Comparison of ENCODE assay signal across 8 cellular contexts in the genomic region with DNA sequence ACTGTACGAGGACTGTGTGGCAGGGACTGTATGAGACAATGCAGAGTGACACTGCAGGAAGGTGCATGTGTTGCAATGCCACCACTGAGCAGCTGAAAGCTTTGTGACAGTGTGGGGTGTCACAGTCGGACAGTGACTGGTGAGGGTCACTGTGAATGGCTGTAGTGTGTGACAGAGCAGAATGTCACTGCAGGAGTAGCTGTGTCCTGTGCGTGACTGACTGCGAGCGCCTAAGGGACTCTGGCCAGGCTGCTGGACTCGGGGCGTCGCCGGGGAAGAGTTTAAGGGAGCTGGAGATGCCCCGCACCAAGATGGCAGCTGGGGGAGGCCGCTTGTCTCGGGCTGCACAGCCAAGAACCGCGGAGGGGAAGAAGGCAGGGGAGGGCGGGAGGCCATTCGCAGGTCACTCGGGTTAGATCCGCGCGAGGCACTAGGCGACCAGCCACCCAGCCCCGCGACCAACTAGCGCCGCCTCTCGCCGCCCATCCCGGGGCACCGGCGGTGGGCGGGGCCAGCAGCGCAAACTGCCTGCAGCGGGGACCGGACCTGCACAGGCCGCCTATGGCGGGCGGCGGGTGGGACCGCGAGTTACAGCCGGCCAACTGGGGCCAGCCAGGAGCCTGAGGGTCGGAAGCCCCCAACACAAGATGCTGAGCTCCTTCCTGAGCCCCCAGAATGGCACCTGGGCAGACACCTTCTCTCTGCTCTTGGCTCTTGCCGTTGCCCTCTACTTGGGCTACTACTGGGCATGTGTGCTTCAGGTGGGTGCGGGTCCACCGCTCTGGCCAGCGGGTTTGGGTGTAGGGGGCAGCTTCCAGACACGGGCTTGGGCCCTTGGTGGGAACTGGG. TPM values are rescaled to one million over a fixed set of nuclear protein-coding genes. Genes with fewer than 3 reads are reported as not detected.
DNase-seq lines count a peak whose midpoint lies in the region; ATAC-seq, FAIRE-seq and TF ChIP-seq lines count a peak whose summit lies in the region.

Gene ABHD1, plus strand, starts transcription at position 514 of the 849 bp plus-strand sequence. Its CDS starts 134 bp downstream, at position 648.

- H2AK9ac ChIP-seq in IMR-90 (replicated peaks; ENCODE audit: low read depth, low read length, poor library complexity), result peak within 1 kb of the TSS; percentile 68

- H3K36me3 Mint-ChIP-seq in MCF 10A (ENCODE audit: insufficient read depth, unreplicated experiment), result peaks cover 6% of the 10 kb centered on the region

- H3K4me1 ChIP-seq in IMR-90 (ENCODE audit: control insufficient read depth, insufficient read depth, low read length), result peaks cover 4% of the 10 kb centered on the region

- no peak for FAIRE-seq in D721Med (lab: Jason Lieb, UNC)

- H3K56ac ChIP-seq in IMR-90 (ENCODE audit: extremely low read depth, insufficient read depth, low read length), result no peak within 1 kb of the TSS

- TF ChIP-seq POLR2A in IMR-90 (IDR thresholded peaks at IDR 0.05; ENCODE audit: low read depth, low read length), result no peak

- peak within 1 kb of the TSS; percentile 93 for H2AFZ ChIP-seq in IMR-90 (replicated peaks; ENCODE audit: low read length, poor library complexity)

- H3K27ac Mint-ChIP-seq in MCF 10A (ENCODE audit: low read depth, unreplicated experiment), result no peak within 1 kb of the TSS

- H3K27ac ChIP-seq in IMR-90 (ENCODE audit: insufficient read depth, low read length) (no peak within 1 kb of the TSS), VCaP (peak within 1 kb of the TSS; percentile 65), skin epidermis (peak within 1 kb of the TSS in 16 of 21 experiments; percentile 9 to 81 (median 47))

- DNase-seq in D721Med (ENCODE audit: insufficient read length, low spot score), result peak; percentile 44
- DNase-seq in IMR-90, result no peak
- DNase-seq in MCF 10A (ENCODE audit: unreplicated experiment), result no peak
- peak; percentile 84 for DNase-seq in iPS-NIHi11 (ENCODE audit: low spot score)

- H2BK5ac ChIP-seq in IMR-90 (ENCODE audit: low read depth, low read length, poor library complexity, severe bottlenecking), result no peak within 1 kb of the TSS

- H3K4me3 ChIP-seq in IMR-90 (ENCODE audit: insufficient read depth, low read depth, low read length), result peak within 1 kb of the TSS; percentile 57
- peak within 1 kb of the TSS; percentile 36 to 72 (median 50) for H3K4me3 ChIP-seq in skin epidermis

- no peak within 1 kb of the TSS; the same call in 2 of the 3 replicates for H2BK15ac ChIP-seq in IMR-90 (ENCODE audit: low read depth, low read length)

- no peak within 1 kb of the TSS; the same call in 1 of the 2 replicates for H2AK5ac ChIP-seq in IMR-90 (ENCODE audit: low read depth, low read length)

- no peak within 1 kb of the TSS; the same call in 1 of the 2 replicates for H3K14ac ChIP-seq in IMR-90 (replicated peaks; ENCODE audit: low read depth, low read length)

- no peak for TF ChIP-seq RAD21 in IMR-90 (IDR thresholded peaks at IDR 0.05; ENCODE audit: low read length)

- 10% methylated on average over 13 of the region's 47 CpGs; no CpG with 5 or more reads in 1 of the 2 experiments for WGBS in IMR-90 (ENCODE audit: extremely low coverage in 2 of 2, insufficient read length in 1 of 2), 2 experiments

- H3K4ac ChIP-seq in IMR-90 (ENCODE audit: low read depth, low read length), result no peak within 1 kb of the TSS

- H3K36me3 ChIP-seq in IMR-90 (ENCODE audit: control insufficient read depth, insufficient read depth, low read length), result no peaks in the 10 kb centered on the region

- peaks cover 46% of the 10 kb centered on the region for H3K27me3 ChIP-seq in IMR-90 (ENCODE audit: control insufficient read depth, insufficient read depth, low read length)

- peak; percentile 8 for TF ChIP-seq CTCF in D721Med (IDR thresholded peaks at IDR 0.05; ENCODE audit: insufficient read depth, missing control alignments)
- no peak for TF ChIP-seq CTCF in IMR-90 (conservative IDR thresholded peaks at IDR 0.05; ENCODE audit: low read depth, low read length)
- no peak for TF ChIP-seq CTCF in VCaP (conservative IDR thresholded peaks at IDR 0.05)
- TF ChIP-seq CTCF in MCF 10A (IDR thresholded peaks at IDR 0.05; ENCODE audit: unreplicated experiment), result no peak

- peak within 1 kb of the TSS; percentile 37; the same call in 1 of the 2 replicates for H4K91ac ChIP-seq in IMR-90 (ENCODE audit: insufficient read depth, low read depth, low read length)

- H2BK20ac ChIP-seq in IMR-90 (ENCODE audit: low read depth, low read length), result no peak within 1 kb of the TSS

- POLR2A ChIA-PET in IMR-90 (lab: Charles Lee; ENCODE audit: unreplicated experiment), result interaction anchor here (0.5 kb wide), 1 partner anchor 42 kb away, joined by 7 read pairs; no protein-coding TSS in a partner anchor
- POLR2A ChIA-PET in MCF 10A (lab: Yijun Ruan, JAX), result interaction anchor here (0.6 to 2.0 kb wide), 3 partner anchors 10 to 21 kb away, joined by 3 to 9 read pairs (median 6); partner anchors contain the start of gene PREB

- no peak within 1 kb of the TSS for H3K18ac ChIP-seq in IMR-90 (ENCODE audit: low read depth, low read length)

- no peak within 1 kb of the TSS for H2BK120ac ChIP-seq in IMR-90 (ENCODE audit: low read depth, low read length)

- peaks cover 26% of the 10 kb centered on the region for H3K27me3 Mint-ChIP-seq in MCF 10A (ENCODE audit: insufficient read depth, unreplicated experiment)

- 0 out of 2 replicates have a peak within 1 kb of the TSS, but pooled peaks have one; percentile 18 for H3K9ac ChIP-seq in IMR-90 (ENCODE audit: low read depth, low read length)

- ATAC-seq in IMR-90 (ENCODE audit: low read depth) (peak; percentile 89), HG02870 (IDR thresholded peaks at IDR 0.05; ENCODE audit: unreplicated experiment) (no peak), HG03135 (IDR thresholded peaks at IDR 0.05; ENCODE audit: unreplicated experiment) (no peak)

- no peaks in the 10 kb centered on the region for H4K20me1 ChIP-seq in IMR-90 (ENCODE audit: insufficient read depth, low read length)

- H3K79me1 ChIP-seq in IMR-90 (ENCODE audit: low read depth in 1 of 2, low read length in 2 of 2), result no peaks in the 10 kb centered on the region

- H3K4me1 Mint-ChIP-seq in MCF 10A (ENCODE audit: insufficient read depth, unreplicated experiment), result no peaks in the 10 kb centered on the region

- dilution Hi-C loops in IMR-90 (cut with HindIII; ENCODE audit: low sequenced_read_pairs, unreplicated experiment), result no loop called here

- intact Hi-C loops in IMR-90 (cut with micrococcal nuclease), result no loop called here
- intact Hi-C loops in MCF 10A (cut with micrococcal nuclease), result no loop called here

- peaks cover 4% of the 10 kb centered on the region; the same call in 1 of the 2 replicates for H3K9me1 ChIP-seq in IMR-90 (ENCODE audit: insufficient read depth, low read length)

- H3K4me3 Mint-ChIP-seq in MCF 10A (ENCODE audit: unreplicated experiment), result peak within 1 kb of the TSS; percentile 63

- H3K9me3 ChIP-seq in IMR-90 (ENCODE audit: control insufficient read depth, insufficient read depth, low read length), result peaks cover 6% of the 10 kb centered on the region; the same call in 1 of the 2 replicates

- BruUV-seq in IMR-90 (replicated peaks; lab: Mats Ljungman, UMichigan), result no TSS peak
- BruUV-seq in MCF 10A (replicated peaks; lab: Mats Ljungman, UMichigan), result no TSS peak

- CTCF ChIA-PET in IMR-90 (lab: Yijun Ruan, JAX) (interaction anchor here (0.8 kb wide), 1 partner anchor 14 kb away, joined by 3 read pairs; no protein-coding TSS in a partner anchor), MCF 10A (lab: Yijun Ruan, JAX) (interaction anchor here (1.1 to 1.4 kb wide), 2 partner anchors 10 to 157 kb away, joined by 4 to 5 read pairs; no protein-coding TSS in a partner anchor)

- H3K23ac ChIP-seq in IMR-90 (ENCODE audit: low read depth, low read length), result peak within 1 kb of the TSS; percentile 2; the same call in 1 of the 2 replicates

- peak within 1 kb of the TSS; percentile 88; the same call in 1 of the 2 replicates for H4K5ac ChIP-seq in IMR-90 (ENCODE audit: low read depth, low read length)

- in situ Hi-C loops in IMR-90 (cut with MboI; ENCODE audit: low sequenced_read_pairs), result no loop called here

- H3K9me3 Mint-ChIP-seq in MCF 10A (ENCODE audit: unreplicated experiment), result no peaks in the 10 kb centered on the region

- H3K4me2 ChIP-seq in IMR-90 (ENCODE audit: low read depth, low read length), result peak within 1 kb of the TSS; percentile 81

- peak within 1 kb of the TSS in 1 of 2 experiments; percentile 79; a peak in 3 of 4 replicates for H4K8ac ChIP-seq in IMR-90 (ENCODE audit: low read depth in 2 of 2, low read length in 2 of 2)

TF ChIP-seq in IMR-90, 13 proteins besides CTCF, POLR2A, EP300 and RAD21:
- TF ChIP-seq FOS (IDR thresholded peaks at IDR 0.05; ENCODE audit: low read depth, low read length) (no peak), CEBPB (IDR thresholded peaks at IDR 0.05; ENCODE audit: low read depth, low read length) (no peak), RFX5 (IDR thresholded peaks at IDR 0.05; ENCODE audit: low read depth, low read length) (no peak), MAZ (IDR thresholded peaks at IDR 0.05; ENCODE audit: borderline replicate concordance, low read depth, low read length) (no peak), SMC3 (IDR thresholded peaks at IDR 0.05; ENCODE audit: low read depth, low read length) (no peak), NFE2L2 (IDR thresholded peaks at IDR 0.05; ENCODE audit: low read depth, low read length) (no peak)

RNA-seq across cellular contexts. Expression of gene ABHD1, which starts in this region (rescaled TPM):
- total RNA-seq in IMR-90 (2012; rRNA removed) (not detected in 2 replicates), MCF 10A (2022) (not detected in 2 replicates)
- polyA plus RNA-seq in IMR-90 (2012; rRNA removed), result 0.14 and 0.24 TPM in 2 replicates
- 0.11 TPM in 1 of 2 replicates, not detected in the other for polyA plus RNA-seq in IMR-90 (2012; cell fraction: cytosol; rRNA removed)
- polyA plus RNA-seq in IMR-90 (2012; cell fraction: nucleus; rRNA removed; ENCODE audit: low replicate concordance), result 0.16 and 0.76 TPM in 2 replicates

Comparison
In these comparisons a context has a peak if more than half of its experiments do, and no peak if none do; other contexts are left out.
1. Peak in ATAC-seq, H3K4me3 ChIP-seq, H3K9ac ChIP-seq and H3K4me2 ChIP-seq in IMR-90; RNA of the gene not detected or under 1 TPM.
2. DNase-seq: peak in D721Med (single experiment) and iPS-NIHi11 (single experiment); none in IMR-90 (single experiment) and MCF 10A (single experiment).